Comparison of ENCODE assay signal across 8 cellular contexts in the genomic region with DNA sequence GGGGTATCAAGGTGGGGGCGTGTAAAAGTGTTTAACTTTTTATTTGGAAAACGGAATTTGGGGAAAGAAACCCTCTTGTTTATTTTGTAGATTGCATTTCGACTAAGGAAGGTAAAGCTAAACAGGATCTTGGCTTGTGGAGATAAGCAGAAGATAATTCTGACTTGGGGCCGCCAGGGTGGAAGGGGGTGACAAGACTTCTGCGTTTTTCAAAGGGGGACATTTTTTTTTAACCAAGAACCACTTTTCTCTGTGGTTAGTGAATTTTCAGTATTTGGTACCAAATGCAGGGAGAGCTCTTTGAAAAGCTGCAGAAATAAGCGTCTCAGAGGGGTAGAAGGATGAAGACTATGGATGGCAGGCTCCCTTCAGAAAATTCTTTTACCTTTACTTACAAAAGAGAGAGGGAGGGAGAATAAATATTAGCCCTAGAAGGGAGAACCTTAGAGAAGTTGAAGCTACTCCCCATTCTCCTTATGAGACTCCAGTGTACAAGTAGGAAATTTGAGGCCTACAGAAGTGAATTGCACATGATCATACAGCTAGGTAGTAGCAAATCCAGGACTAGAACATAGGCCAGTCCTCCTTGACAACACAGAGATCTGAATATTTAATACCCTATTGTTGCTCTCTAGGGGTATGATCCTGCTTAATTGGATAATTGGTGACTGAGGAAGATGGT. TPM values are rescaled to one million over a fixed set of nuclear protein-coding genes. Genes with fewer than 3 reads are reported as not detected.
DNase-seq lines count a peak whose midpoint lies in the region; ATAC-seq and TF ChIP-seq lines count a peak whose summit lies in the region.

No MANE protein-coding gene starts in this region.

- peaks cover 36% of the 10 kb centered on the region for H3K36me3 Mint-ChIP-seq in brain
- H3K36me3 Mint-ChIP-seq in mesothelial cell of epicardium, result peaks cover 10% of the 10 kb centered on the region

- H3K27me3 Mint-ChIP-seq in brain (peaks cover 13% of the 10 kb centered on the region), mesothelial cell of epicardium (ENCODE audit: low read depth) (no peaks in the 10 kb centered on the region)

- peak overlapping the region; percentile 61; the same call in 1 of the 2 replicates for H3K27ac ChIP-seq in 22Rv1

- TF ChIP-seq CTCF in 22Rv1 (IDR thresholded peaks at IDR 0.05) (no peak), brain (conservative IDR thresholded peaks at IDR 0.05) (no peak), mesothelial cell of epicardium (IDR thresholded peaks at IDR 0.05; ENCODE audit: unreplicated experiment) (no peak)

- peaks cover 24% of the 10 kb centered on the region for H3K4me1 Mint-ChIP-seq in brain
- peaks cover 18% of the 10 kb centered on the region for H3K4me1 Mint-ChIP-seq in mesothelial cell of epicardium

- peak overlapping the region; percentile 95 to 99 (median 98) for H3K27ac Mint-ChIP-seq in brain
- H3K27ac Mint-ChIP-seq in mesothelial cell of epicardium, result peak overlapping the region; percentile 91

- H3K9me3 Mint-ChIP-seq in brain (no peaks in the 10 kb centered on the region), mesothelial cell of epicardium (no peaks in the 10 kb centered on the region)

- ATAC-seq in HG03571 (IDR thresholded peaks at IDR 0.05; ENCODE audit: unreplicated experiment), result peak; percentile 13
- no peak for ATAC-seq in GM21576 (IDR thresholded peaks at IDR 0.05; ENCODE audit: unreplicated experiment)

- no peak for DNase-seq in mesothelial cell of epicardium (ENCODE audit: low spot score in 2 of 2, unreplicated experiment in 2 of 2)
- DNase-seq in iPS-NIHi11 (ENCODE audit: low spot score), result no peak
- DNase-seq in AG08395 (ENCODE audit: low spot score), result no peak
- DNase-seq in NCI-H524 (lab: John Stamatoyannopoulos, UW), result no peak

- H3K4me3 Mint-ChIP-seq in brain (peak overlapping the region; percentile 90 to 94 (median 92)), mesothelial cell of epicardium (peak overlapping the region; percentile 96)

RNA-seq across cellular contexts. Expression of a gene that starts 0.8 kb away (rescaled TPM):
- polyA plus RNA-seq in brain (ENCODE audit: insufficient read depth, low read depth, low replicate concordance), result 160 TPM
- 67.4 to 77.0 TPM (median 74.4 TPM) in 3 replicates for total RNA-seq in mesothelial cell of epicardium

RNA-seq across cellular contexts. Expression of a gene that starts 5.9 kb away (rescaled TPM):
- 59.7 TPM for polyA plus RNA-seq in brain (ENCODE audit: insufficient read depth, low read depth, low replicate concordance)
- total RNA-seq in mesothelial cell of epicardium, result 302 to 306 TPM (median 304 TPM) in 3 replicates

RNA-seq across cellular contexts. Expression of a gene that starts 15.2 kb away (rescaled TPM):
- polyA plus RNA-seq in brain (ENCODE audit: insufficient read depth, low read depth, low replicate concordance), result 2.7 TPM
- total RNA-seq in mesothelial cell of epicardium, result 8.3 to 9.8 TPM (median 8.9 TPM) in 3 replicates

RNA-seq across cellular contexts. Expression of a gene that starts 41.1 kb away (rescaled TPM):
- polyA plus RNA-seq in brain (ENCODE audit: insufficient read depth, low read depth, low replicate concordance), result 51.6 TPM
- 38.6 to 40.4 TPM (median 39.8 TPM) in 3 replicates for total RNA-seq in mesothelial cell of epicardium

RNA-seq across cellular contexts. Expression of a gene that starts 52.6 kb away (rescaled TPM):
- 9.3 TPM for polyA plus RNA-seq in brain (ENCODE audit: insufficient read depth, low read depth, low replicate concordance)
- total RNA-seq in mesothelial cell of epicardium, result 2.6 to 3.0 TPM (median 3.0 TPM) in 3 replicates
